Comparison of ENCODE assay signal across 1 cellular context in the genomic region with DNA sequence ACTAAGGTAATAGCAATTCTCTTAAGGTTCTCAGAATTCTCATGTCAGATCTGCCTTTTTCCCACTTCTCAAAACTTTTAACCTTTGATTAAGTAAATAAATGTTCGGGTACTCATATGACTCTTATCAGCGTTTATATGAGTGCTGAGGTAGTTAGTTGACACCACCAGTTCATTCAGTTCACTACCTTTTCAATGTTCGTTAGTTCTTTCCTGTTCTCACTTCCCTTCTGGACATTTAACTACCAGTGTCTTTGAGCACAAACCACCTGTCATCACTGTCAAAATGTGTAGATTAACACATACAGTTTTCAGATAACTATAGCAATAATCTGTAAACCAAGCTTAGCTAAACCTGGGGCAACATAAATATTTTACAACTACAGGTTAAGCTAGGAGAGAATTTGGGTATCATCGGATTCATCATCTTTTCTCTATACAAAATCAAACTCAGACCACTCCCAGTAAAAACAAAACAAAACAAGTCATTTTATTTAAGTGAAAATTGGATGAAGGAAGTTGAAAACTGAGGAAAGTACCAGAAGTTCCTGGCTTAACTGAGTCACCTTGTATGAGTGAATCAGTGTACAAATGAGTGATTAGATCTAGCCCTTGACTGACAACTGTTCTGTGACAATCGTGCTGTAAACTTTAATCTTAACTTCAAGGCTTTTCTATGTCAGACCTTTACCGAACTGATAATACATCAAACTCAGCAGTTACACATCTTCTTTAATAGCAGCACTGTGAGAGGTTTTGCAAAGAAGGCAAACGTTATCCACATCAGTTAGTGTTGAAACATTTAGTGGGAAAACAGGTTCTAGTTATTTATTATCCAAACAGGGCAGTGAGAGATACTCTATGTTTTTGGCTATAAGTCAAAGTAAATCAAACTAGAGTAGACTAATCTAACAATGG.
A peak's percentile ranks its signal among the peaks of the same experiment; 100 is the strongest.
TF ChIP-seq lines count a peak whose summit lies in the region.

No MANE protein-coding gene starts in this region.

TF ChIP-seq in GM12878, 131 proteins besides CTCF, POLR2A, EP300 and RAD21 (continued from another document and continues in another):
- TF ChIP-seq, protein P1, sequence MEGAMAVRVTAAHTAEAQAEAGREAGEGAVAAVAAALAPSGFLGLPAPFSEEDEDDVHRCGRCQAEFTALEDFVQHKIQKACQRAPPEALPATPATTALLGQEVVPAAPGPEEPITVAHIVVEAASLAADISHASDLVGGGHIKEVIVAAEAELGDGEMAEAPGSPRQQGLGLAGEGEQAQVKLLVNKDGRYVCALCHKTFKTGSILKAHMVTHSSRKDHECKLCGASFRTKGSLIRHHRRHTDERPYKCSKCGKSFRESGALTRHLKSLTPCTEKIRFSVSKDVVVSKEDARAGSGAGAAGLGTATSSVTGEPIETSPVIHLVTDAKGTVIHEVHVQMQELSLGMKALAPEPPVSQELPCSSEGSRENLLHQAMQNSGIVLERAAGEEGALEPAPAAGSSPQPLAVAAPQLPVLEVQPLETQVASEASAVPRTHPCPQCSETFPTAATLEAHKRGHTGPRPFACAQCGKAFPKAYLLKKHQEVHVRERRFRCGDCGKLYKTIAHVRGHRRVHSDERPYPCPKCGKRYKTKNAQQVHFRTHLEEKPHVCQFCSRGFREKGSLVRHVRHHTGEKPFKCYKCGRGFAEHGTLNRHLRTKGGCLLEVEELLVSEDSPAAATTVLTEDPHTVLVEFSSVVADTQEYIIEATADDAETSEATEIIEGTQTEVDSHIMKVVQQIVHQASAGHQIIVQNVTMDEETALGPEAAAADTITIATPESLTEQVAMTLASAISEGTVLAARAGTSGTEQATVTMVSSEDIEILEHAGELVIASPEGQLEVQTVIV (IDR thresholded peaks at IDR 0.05; ENCODE audit: borderline replicate concordance, partially characterized antibody) = no peak
- TF ChIP-seq, protein P2, sequence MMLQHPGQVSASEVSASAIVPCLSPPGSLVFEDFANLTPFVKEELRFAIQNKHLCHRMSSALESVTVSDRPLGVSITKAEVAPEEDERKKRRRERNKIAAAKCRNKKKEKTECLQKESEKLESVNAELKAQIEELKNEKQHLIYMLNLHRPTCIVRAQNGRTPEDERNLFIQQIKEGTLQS (IDR thresholded peaks at IDR 0.05; ENCODE audit: borderline replicate concordance, extremely low read depth, low read depth, low read length) = no peak
- TF ChIP-seq, protein P3, sequence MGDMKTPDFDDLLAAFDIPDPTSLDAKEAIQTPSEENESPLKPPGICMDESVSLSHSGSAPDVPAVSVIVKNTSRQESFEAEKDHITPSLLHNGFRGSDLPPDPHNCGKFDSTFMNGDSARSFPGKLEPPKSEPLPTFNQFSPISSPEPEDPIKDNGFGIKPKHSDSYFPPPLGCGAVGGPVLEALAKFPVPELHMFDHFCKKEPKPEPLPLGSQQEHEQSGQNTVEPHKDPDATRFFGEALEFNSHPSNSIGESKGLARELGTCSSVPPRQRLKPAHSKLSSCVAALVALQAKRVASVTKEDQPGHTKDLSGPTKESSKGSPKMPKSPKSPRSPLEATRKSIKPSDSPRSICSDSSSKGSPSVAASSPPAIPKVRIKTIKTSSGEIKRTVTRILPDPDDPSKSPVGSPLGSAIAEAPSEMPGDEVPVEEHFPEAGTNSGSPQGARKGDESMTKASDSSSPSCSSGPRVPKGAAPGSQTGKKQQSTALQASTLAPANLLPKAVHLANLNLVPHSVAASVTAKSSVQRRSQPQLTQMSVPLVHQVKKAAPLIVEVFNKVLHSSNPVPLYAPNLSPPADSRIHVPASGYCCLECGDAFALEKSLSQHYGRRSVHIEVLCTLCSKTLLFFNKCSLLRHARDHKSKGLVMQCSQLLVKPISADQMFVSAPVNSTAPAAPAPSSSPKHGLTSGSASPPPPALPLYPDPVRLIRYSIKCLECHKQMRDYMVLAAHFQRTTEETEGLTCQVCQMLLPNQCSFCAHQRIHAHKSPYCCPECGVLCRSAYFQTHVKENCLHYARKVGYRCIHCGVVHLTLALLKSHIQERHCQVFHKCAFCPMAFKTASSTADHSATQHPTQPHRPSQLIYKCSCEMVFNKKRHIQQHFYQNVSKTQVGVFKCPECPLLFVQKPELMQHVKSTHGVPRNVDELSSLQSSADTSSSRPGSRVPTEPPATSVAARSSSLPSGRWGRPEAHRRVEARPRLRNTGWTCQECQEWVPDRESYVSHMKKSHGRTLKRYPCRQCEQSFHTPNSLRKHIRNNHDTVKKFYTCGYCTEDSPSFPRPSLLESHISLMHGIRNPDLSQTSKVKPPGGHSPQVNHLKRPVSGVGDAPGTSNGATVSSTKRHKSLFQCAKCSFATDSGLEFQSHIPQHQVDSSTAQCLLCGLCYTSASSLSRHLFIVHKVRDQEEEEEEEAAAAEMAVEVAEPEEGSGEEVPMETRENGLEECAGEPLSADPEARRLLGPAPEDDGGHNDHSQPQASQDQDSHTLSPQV (IDR thresholded peaks at IDR 0.05) = no peak; the same call in 1 of the 2 replicates
- TF ChIP-seq RUNX3 (IDR thresholded peaks at IDR 0.05; ENCODE audit: low read length) = peak; percentile 69; the same call in 1 of the 2 replicates
- TF ChIP-seq CREB1 (IDR thresholded peaks at IDR 0.05; ENCODE audit: low read depth) = no peak; the same call in 1 of the 2 replicates
- TF ChIP-seq, protein P4, sequence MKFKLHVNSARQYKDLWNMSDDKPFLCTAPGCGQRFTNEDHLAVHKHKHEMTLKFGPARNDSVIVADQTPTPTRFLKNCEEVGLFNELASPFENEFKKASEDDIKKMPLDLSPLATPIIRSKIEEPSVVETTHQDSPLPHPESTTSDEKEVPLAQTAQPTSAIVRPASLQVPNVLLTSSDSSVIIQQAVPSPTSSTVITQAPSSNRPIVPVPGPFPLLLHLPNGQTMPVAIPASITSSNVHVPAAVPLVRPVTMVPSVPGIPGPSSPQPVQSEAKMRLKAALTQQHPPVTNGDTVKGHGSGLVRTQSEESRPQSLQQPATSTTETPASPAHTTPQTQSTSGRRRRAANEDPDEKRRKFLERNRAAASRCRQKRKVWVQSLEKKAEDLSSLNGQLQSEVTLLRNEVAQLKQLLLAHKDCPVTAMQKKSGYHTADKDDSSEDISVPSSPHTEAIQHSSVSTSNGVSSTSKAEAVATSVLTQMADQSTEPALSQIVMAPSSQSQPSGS (IDR thresholded peaks at IDR 0.05; ENCODE audit: low read length) = peak; percentile 80
- no peak for TF ChIP-seq ZSCAN29 (IDR thresholded peaks at IDR 0.05)
- TF ChIP-seq PML (IDR thresholded peaks at IDR 0.05; ENCODE audit: low read length) = no peak; the same call in 1 of the 2 replicates
- no peak for TF ChIP-seq EZH2 (IDR thresholded peaks at IDR 0.05; ENCODE audit: borderline replicate concordance, control insufficient read depth, low read depth, low read length)
- peak; percentile 89 for TF ChIP-seq NR2F1 (conservative IDR thresholded peaks at IDR 0.05)
- no peak for TF ChIP-seq CBFB (IDR thresholded peaks at IDR 0.05; ENCODE audit: low read depth)
- TF ChIP-seq RAD51 (IDR thresholded peaks at IDR 0.05) = no peak
- TF ChIP-seq, protein P5, sequence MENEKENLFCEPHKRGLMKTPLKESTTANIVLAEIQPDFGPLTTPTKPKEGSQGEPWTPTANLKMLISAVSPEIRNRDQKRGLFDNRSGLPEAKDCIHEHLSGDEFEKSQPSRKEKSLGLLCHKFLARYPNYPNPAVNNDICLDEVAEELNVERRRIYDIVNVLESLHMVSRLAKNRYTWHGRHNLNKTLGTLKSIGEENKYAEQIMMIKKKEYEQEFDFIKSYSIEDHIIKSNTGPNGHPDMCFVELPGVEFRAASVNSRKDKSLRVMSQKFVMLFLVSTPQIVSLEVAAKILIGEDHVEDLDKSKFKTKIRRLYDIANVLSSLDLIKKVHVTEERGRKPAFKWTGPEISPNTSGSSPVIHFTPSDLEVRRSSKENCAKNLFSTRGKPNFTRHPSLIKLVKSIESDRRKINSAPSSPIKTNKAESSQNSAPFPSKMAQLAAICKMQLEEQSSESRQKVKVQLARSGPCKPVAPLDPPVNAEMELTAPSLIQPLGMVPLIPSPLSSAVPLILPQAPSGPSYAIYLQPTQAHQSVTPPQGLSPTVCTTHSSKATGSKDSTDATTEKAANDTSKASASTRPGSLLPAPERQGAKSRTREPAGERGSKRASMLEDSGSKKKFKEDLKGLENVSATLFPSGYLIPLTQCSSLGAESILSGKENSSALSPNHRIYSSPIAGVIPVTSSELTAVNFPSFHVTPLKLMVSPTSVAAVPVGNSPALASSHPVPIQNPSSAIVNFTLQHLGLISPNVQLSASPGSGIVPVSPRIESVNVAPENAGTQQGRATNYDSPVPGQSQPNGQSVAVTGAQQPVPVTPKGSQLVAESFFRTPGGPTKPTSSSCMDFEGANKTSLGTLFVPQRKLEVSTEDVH (IDR thresholded peaks at IDR 0.05; ENCODE audit: low read depth, partially characterized antibody) = no peak
- TF ChIP-seq ZNF622 (IDR thresholded peaks at IDR 0.05) = no peak
- peak; percentile 52; the same call in 1 of the 2 replicates for TF ChIP-seq CBX5 (IDR thresholded peaks at IDR 0.05; ENCODE audit: low read depth)
- TF ChIP-seq, protein P6, sequence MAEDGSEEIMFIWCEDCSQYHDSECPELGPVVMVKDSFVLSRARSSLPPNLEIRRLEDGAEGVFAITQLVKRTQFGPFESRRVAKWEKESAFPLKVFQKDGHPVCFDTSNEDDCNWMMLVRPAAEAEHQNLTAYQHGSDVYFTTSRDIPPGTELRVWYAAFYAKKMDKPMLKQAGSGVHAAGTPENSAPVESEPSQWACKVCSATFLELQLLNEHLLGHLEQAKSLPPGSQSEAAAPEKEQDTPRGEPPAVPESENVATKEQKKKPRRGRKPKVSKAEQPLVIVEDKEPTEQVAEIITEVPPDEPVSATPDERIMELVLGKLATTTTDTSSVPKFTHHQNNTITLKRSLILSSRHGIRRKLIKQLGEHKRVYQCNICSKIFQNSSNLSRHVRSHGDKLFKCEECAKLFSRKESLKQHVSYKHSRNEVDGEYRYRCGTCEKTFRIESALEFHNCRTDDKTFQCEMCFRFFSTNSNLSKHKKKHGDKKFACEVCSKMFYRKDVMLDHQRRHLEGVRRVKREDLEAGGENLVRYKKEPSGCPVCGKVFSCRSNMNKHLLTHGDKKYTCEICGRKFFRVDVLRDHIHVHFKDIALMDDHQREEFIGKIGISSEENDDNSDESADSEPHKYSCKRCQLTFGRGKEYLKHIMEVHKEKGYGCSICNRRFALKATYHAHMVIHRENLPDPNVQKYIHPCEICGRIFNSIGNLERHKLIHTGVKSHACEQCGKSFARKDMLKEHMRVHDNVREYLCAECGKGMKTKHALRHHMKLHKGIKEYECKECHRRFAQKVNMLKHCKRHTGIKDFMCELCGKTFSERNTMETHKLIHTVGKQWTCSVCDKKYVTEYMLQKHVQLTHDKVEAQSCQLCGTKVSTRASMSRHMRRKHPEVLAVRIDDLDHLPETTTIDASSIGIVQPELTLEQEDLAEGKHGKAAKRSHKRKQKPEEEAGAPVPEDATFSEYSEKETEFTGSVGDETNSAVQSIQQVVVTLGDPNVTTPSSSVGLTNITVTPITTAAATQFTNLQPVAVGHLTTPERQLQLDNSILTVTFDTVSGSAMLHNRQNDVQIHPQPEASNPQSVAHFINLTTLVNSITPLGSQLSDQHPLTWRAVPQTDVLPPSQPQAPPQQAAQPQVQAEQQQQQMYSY (CRISPR knock-in tag; IDR thresholded peaks at IDR 0.05) = no peak
- TF ChIP-seq, protein P7, sequence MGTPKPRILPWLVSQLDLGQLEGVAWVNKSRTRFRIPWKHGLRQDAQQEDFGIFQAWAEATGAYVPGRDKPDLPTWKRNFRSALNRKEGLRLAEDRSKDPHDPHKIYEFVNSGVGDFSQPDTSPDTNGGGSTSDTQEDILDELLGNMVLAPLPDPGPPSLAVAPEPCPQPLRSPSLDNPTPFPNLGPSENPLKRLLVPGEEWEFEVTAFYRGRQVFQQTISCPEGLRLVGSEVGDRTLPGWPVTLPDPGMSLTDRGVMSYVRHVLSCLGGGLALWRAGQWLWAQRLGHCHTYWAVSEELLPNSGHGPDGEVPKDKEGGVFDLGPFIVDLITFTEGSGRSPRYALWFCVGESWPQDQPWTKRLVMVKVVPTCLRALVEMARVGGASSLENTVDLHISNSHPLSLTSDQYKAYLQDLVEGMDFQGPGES (IDR thresholded peaks at IDR 0.05) = no peak
- TF ChIP-seq, protein P8, sequence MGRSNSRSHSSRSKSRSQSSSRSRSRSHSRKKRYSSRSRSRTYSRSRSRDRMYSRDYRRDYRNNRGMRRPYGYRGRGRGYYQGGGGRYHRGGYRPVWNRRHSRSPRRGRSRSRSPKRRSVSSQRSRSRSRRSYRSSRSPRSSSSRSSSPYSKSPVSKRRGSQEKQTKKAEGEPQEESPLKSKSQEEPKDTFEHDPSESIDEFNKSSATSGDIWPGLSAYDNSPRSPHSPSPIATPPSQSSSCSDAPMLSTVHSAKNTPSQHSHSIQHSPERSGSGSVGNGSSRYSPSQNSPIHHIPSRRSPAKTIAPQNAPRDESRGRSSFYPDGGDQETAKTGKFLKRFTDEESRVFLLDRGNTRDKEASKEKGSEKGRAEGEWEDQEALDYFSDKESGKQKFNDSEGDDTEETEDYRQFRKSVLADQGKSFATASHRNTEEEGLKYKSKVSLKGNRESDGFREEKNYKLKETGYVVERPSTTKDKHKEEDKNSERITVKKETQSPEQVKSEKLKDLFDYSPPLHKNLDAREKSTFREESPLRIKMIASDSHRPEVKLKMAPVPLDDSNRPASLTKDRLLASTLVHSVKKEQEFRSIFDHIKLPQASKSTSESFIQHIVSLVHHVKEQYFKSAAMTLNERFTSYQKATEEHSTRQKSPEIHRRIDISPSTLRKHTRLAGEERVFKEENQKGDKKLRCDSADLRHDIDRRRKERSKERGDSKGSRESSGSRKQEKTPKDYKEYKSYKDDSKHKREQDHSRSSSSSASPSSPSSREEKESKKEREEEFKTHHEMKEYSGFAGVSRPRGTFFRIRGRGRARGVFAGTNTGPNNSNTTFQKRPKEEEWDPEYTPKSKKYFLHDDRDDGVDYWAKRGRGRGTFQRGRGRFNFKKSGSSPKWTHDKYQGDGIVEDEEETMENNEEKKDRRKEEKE (IDR thresholded peaks at IDR 0.05) = no peak
- TF ChIP-seq LARP7 (IDR thresholded peaks at IDR 0.05) = no peak
- no peak for TF ChIP-seq SIX5 (IDR thresholded peaks at IDR 0.05; ENCODE audit: low read depth, low read length, severe bottlenecking)
- TF ChIP-seq SP1 (IDR thresholded peaks at IDR 0.05; ENCODE audit: low read depth, low read length) = no peak
- TF ChIP-seq SUZ12 (IDR thresholded peaks at IDR 0.05; ENCODE audit: unreplicated experiment) = no peak
- TF ChIP-seq TAF1 (IDR thresholded peaks at IDR 0.05; ENCODE audit: borderline replicate concordance, low read depth, low read length) = no peak
- no peak for TF ChIP-seq SIN3A (IDR thresholded peaks at IDR 0.05; ENCODE audit: low read depth, low read length)
- no peak for TF ChIP-seq WRNIP1 (IDR thresholded peaks at IDR 0.05; ENCODE audit: borderline replicate concordance, low read depth, low read length)
- TF ChIP-seq SMAD5 (IDR thresholded peaks at IDR 0.05; ENCODE audit: low read depth) = no peak
- no peak for TF ChIP-seq BACH1 (IDR thresholded peaks at IDR 0.05; ENCODE audit: borderline replicate concordance)
- no peak for TF ChIP-seq CHD1 (IDR thresholded peaks at IDR 0.05; ENCODE audit: low read depth, low read length)
- TF ChIP-seq, protein P9, sequence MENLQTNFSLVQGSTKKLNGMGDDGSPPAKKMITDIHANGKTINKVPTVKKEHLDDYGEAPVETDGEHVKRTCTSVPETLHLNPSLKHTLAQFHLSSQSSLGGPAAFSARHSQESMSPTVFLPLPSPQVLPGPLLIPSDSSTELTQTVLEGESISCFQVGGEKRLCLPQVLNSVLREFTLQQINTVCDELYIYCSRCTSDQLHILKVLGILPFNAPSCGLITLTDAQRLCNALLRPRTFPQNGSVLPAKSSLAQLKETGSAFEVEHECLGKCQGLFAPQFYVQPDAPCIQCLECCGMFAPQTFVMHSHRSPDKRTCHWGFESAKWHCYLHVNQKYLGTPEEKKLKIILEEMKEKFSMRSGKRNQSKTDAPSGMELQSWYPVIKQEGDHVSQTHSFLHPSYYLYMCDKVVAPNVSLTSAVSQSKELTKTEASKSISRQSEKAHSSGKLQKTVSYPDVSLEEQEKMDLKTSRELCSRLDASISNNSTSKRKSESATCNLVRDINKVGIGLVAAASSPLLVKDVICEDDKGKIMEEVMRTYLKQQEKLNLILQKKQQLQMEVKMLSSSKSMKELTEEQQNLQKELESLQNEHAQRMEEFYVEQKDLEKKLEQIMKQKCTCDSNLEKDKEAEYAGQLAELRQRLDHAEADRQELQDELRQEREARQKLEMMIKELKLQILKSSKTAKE (IDR thresholded peaks at IDR 0.05; ENCODE audit: low read depth, poor library complexity, severe bottlenecking) = no peak
- TF ChIP-seq ZNF207 (IDR thresholded peaks at IDR 0.05; ENCODE audit: borderline replicate concordance) = no peak
